Comparison of ENCODE assay signal across 1 cellular context in genomic region chr1:39214021-39214713, GRCh38.
TF ChIP-seq lines count a peak whose summit lies in the region.

No MANE protein-coding gene starts in this region.

TF ChIP-seq in K562, 482 proteins besides CTCF, POLR2A, EP300 and RAD21 (continued from another document):
- TF ChIP-seq ZBTB33 (CRISPR knock-in tag; IDR thresholded peaks at IDR 0.05) (0 out of 2 replicates have a peak, but pooled peaks have one; percentile 8), SMARCA4 (IDR thresholded peaks at IDR 0.05) (peak; percentile 63), GTF2A2 (tag; IDR thresholded peaks at IDR 0.05) (no peak), E2F8 (IDR thresholded peaks at IDR 0.05; ENCODE audit: low read depth, partially characterized antibody) (peak; percentile 21), TEAD4 (IDR thresholded peaks at IDR 0.05; ENCODE audit: low read length) (peak; percentile 18; the same call in 1 of the 2 replicates), TEAD4 (CRISPR knock-in tag; IDR thresholded peaks at IDR 0.05; ENCODE audit: borderline replicate concordance) (no peak), HDAC1 (IDR thresholded peaks at IDR 0.05) (peak in 1 of 2 experiments; percentile 56; a peak in 1 of 4 replicates), SMAD1 (IDR thresholded peaks at IDR 0.05; ENCODE audit: low read depth, low read length, partially characterized antibody) (no peak), TOE1 (IDR thresholded peaks at IDR 0.05; ENCODE audit: borderline replicate concordance) (no peak), TOE1 (CRISPR knock-in tag; IDR thresholded peaks at IDR 0.05; ENCODE audit: borderline replicate concordance, low read depth) (no peak), DDX20 (tag; IDR thresholded peaks at IDR 0.05; ENCODE audit: low read depth) (0 out of 2 replicates have a peak, but pooled peaks have one; percentile 20), HMBOX1 (IDR thresholded peaks at IDR 0.05) (peak; percentile 76), CBFA2T2 (conservative IDR thresholded peaks at IDR 0.05) (peak; percentile 62), CREM (IDR thresholded peaks at IDR 0.05; ENCODE audit: low read depth) (peak; percentile 24; the same call in 1 of the 2 replicates)
- TF ChIP-seq, protein P1, sequence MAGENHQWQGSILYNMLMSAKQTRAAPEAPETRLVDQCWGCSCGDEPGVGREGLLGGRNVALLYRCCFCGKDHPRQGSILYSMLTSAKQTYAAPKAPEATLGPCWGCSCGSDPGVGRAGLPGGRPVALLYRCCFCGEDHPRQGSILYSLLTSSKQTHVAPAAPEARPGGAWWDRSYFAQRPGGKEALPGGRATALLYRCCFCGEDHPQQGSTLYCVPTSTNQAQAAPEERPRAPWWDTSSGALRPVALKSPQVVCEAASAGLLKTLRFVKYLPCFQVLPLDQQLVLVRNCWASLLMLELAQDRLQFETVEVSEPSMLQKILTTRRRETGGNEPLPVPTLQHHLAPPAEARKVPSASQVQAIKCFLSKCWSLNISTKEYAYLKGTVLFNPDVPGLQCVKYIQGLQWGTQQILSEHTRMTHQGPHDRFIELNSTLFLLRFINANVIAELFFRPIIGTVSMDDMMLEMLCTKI (IDR thresholded peaks at IDR 0.05; ENCODE audit: partially characterized antibody), result no peak
TF ChIP-seq in K562: peak in this region for 51.
